ENCODE assay signal across 9 cellular contexts in the genomic region with DNA sequence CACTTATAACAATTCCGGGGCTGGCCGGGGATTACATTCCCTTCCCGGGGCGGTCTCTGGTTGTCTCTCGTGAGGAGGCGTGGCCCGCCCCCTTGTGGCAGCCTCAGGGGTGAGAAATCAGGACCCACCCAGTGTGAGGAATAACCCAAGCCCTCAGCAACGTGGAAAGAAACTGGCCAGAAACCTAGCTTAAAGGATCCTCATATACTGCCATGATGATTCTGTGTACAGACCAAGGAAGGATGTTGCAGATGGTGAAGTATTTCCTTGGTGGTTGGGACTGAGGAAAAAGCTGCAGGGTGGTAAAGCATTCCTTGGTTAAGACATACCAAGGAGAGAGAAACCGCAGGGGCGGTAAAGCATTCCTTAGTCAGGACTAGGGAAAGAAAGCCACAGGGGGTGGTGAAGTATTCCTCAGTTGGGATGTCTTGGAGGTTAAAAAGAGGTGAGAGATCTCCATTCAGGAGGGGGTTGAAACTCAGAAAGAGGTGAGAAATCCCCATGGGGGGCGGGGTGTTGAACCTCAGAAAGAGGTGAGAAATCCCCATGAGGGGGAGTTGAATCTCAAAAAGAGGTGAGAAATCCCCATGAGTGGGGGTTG.
DNase-seq lines count a peak whose midpoint lies in the region; TF ChIP-seq lines count a peak whose summit lies in the region.
"Had no signal": no experiment of that assay in that cellular context is flagged by ENCODE, and none has a peak within 500 bp of the region (broad histone marks: within the 10 kb centered on the region; RNA-seq: fewer than 3 reads in every experiment).

No MANE protein-coding gene starts in this region.

- peaks cover 24% of the 10 kb centered on the region for H3K4me1 ChIP-seq in OCI-LY3 (ENCODE audit: low read length)
- H3K4me1 ChIP-seq in colonic mucosa: no peaks in the 10 kb centered on the region

- TF ChIP-seq CTCF in OCI-LY3 (IDR thresholded peaks at IDR 0.05; ENCODE audit: low read depth, low read length) (peak; percentile 32), fibroblast of villous mesenchyme (IDR thresholded peaks at IDR 0.05; ENCODE audit: insufficient read depth, low read depth, low read length) (peak; percentile 59), colonic mucosa (IDR thresholded peaks at IDR 0.05) (no peak)

- H3K79me2 ChIP-seq in OCI-LY3 (ENCODE audit: low read length): no peaks in the 10 kb centered on the region

- no peaks in the 10 kb centered on the region for H4K20me1 ChIP-seq in OCI-LY3 (ENCODE audit: insufficient read depth, low read length)

- DNase-seq in NCI-H82 (lab: John Stamatoyannopoulos, UW): peak; percentile 1
- DNase-seq in NCI-H82 treated with DMSO at 0.1 percent for 48 hours (lab: John Stamatoyannopoulos, UW; ENCODE audit: unreplicated experiment): no peak
- DNase-seq in fibroblast of villous mesenchyme (ENCODE audit: low read depth): peak; percentile 65
- peak; percentile 1 to 28 for DNase-seq in stimulated activated CD4-positive, alpha-beta T cell treated with anti-CD3 and anti-CD28 coated beads, Interleukin-1b, Interleukin-23, amount 100 ng/mL, for 4 hours (ENCODE audit: low read depth in 2 of 2)
- no peak for DNase-seq in SKM-1 (lab: John Stamatoyannopoulos, UW; ENCODE audit: unreplicated experiment)
- no peak for DNase-seq in colonic mucosa
- no peak for DNase-seq in hippocampal formation (lab: John Stamatoyannopoulos, UW)

- H3K36me3 ChIP-seq in OCI-LY3 (replicated peaks; ENCODE audit: low read depth, low read length): no peaks in the 10 kb centered on the region
- no peaks in the 10 kb centered on the region for H3K36me3 ChIP-seq in colonic mucosa

- intact Hi-C loops in colonic mucosa (cut with DNase I): no loop called here

- no peak overlapping the region for H2AFZ ChIP-seq in OCI-LY3 (ENCODE audit: low read depth, low read length)

- peak overlapping the region; percentile 62 for H3K4me2 ChIP-seq in OCI-LY3 (ENCODE audit: low read length)

- no peak overlapping the region for H3K27ac ChIP-seq in OCI-LY3 (ENCODE audit: low read length)
- H3K27ac ChIP-seq in colonic mucosa: no peak overlapping the region
- H3K27ac ChIP-seq: epithelial cell of prostate had no signal

- H3K4me3 ChIP-seq in OCI-LY3 (ENCODE audit: low read length): peak overlapping the region; percentile 32; the same call in 1 of the 2 replicates
- no peak overlapping the region for H3K4me3 ChIP-seq in fibroblast of villous mesenchyme (ENCODE audit: low read depth, low read length)
- no peak overlapping the region for H3K4me3 ChIP-seq in colonic mucosa

- no peak overlapping the region for H3K9ac ChIP-seq in OCI-LY3 (ENCODE audit: low read length)
- no peak overlapping the region for H3K9ac ChIP-seq in colonic mucosa (ENCODE audit: low read depth in 2 of 2, low read length in 2 of 2)

- H3K9me3 ChIP-seq in OCI-LY3 (ENCODE audit: insufficient read depth, low read length) (no peaks in the 10 kb centered on the region), colonic mucosa (no peaks in the 10 kb centered on the region)

- H3K27me3 ChIP-seq in OCI-LY3 (ENCODE audit: low read depth, low read length): no peaks in the 10 kb centered on the region
- H3K27me3 ChIP-seq in colonic mucosa: no peaks in the 10 kb centered on the region

Comparison
In these comparisons a context has a peak if more than half of its experiments do, and no peak if none do; other contexts are left out.
1. DNase-seq: peak in NCI-H82 (single experiment), fibroblast of villous mesenchyme (single experiment) and stimulated activated CD4-positive, alpha-beta T cell treated with anti-CD3 and anti-CD28 coated beads, Interleukin-1b, Interleukin-23, amount 100 ng/mL, for 4 hours (2 of 2); none in NCI-H82 treated with DMSO at 0.1 percent for 48 hours (single experiment), SKM-1 (single experiment), colonic mucosa (single experiment) and hippocampal formation (0 of 2).